8 cellular contexts compared by ENCODE assay signal in the genomic region with DNA sequence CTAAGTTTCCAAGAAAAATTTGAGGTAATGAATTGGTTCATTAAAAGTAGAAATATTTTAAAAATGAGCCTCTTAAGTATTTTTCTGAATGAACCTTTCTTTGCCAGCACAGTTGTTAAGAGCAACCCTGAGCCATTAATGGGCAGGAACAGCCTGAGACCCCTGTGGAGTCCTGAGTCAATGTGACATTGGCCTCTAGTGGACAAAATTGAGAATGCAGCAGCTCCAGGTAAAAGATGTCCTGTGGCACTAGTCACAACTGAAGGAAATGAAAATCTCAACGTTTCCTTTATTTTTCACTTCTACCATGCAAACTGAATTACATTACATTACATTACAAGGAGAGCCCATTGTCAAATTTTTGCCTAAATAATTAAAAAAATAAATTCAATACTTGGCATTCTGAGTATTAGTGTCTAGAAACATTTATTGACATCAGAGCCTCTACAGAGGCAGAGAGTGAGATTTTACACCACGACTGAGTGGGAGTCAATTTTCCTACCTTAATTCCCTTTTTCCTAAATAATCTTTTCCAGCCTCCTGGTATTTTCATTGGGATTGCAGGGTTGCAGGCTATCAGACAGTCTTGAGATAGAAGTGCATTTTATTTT.
DNase-seq lines count a peak whose midpoint lies in the region; ATAC-seq and TF ChIP-seq lines count a peak whose summit lies in the region.

No MANE protein-coding gene starts in this region.

- no peak overlapping the region for H3K4me3 ChIP-seq in AG04450 (ENCODE audit: low read depth, low read length)

- no peaks in the 10 kb centered on the region for H3K4me1 Mint-ChIP-seq in T-cell

- H3K27ac Mint-ChIP-seq in T-cell: no peak overlapping the region

- in situ Hi-C loops in T47D (cut with HindIII; ENCODE audit: low pct_unique_long_range_greater_than_20kb, low sequenced_read_pairs): no loop called here

- H3K36me3 Mint-ChIP-seq in T-cell: no peaks in the 10 kb centered on the region

- DNase-seq in AG04450 (ENCODE audit: low read depth, low spot score): peak; percentile 43
- peak; percentile 67 for DNase-seq in NCI-H1105 treated with DMSO at 0.1 percent for 48 hours (lab: John Stamatoyannopoulos, UW)
- DNase-seq in T-cell: peak in 26 of 34 experiments; percentile 7 to 53 (median 35)
- peak; percentile 65 to 76 for DNase-seq in T47D (ENCODE audit: low read depth in 1 of 2, low spot score in 1 of 2)
- DNase-seq in iris pigment epithelial cell (ENCODE audit: low read depth): peak; percentile 62
- DNase-seq in stimulated activated CD4-positive, alpha-beta T cell treated with anti-CD3 and anti-CD28 coated beads, Interleukin-4, amount 100 ng/mL, for 48 hours (ENCODE audit: low read depth in 2 of 2): peak; percentile 19 to 44

- H3K9me3 Mint-ChIP-seq in T-cell: no peaks in the 10 kb centered on the region

- no peak overlapping the region for H3K4me3 Mint-ChIP-seq in T-cell

- H3K27me3 Mint-ChIP-seq in T-cell: peaks cover 7 to 10% of the 10 kb centered on the region in 2 donors

- POLR2A ChIA-PET in AG04450 (lab: Yijun Ruan, JAX) (no interaction called here), T-cell (lab: Charles Lee) (no interaction called here)

- peaks cover 2% of the 10 kb centered on the region for H3K27me3 ChIP-seq in AG04450 (ENCODE audit: control insufficient read depth, insufficient read depth, low read length)

- H3K9me3 ChIP-seq in AG04450 (ENCODE audit: control insufficient read depth, insufficient read depth, low read length): peaks cover 3% of the 10 kb centered on the region; the same call in 1 of the 2 replicates

- no peak overlapping the region for H3K27ac ChIP-seq in AG04450 (ENCODE audit: low read depth, low read length)

- peak; percentile 98 for TF ChIP-seq CTCF in AG04450 (IDR thresholded peaks at IDR 0.05; ENCODE audit: low read depth, low read length)

- ATAC-seq in GM18499 (IDR thresholded peaks at IDR 0.05; ENCODE audit: insufficient read depth, unreplicated experiment): peak; percentile 58
- ATAC-seq in HG02798 (IDR thresholded peaks at IDR 0.05; ENCODE audit: poor library complexity, unreplicated experiment): peak; percentile 84
- peak; percentile 58 to 77 (median 72) for ATAC-seq in T-cell (replicated peaks in 1 of 4)

- CTCF ChIA-PET in AG04450 (lab: Charles Lee): interaction anchor here (1.1 to 12.1 kb wide), 11 partner anchors 11 to 362 kb away, joined by 3 to 347 read pairs (median 9); no protein-coding TSS in a partner anchor
- CTCF ChIA-PET in T-cell (lab: Charles Lee): interaction anchor here (0.5 to 7.5 kb wide), 10 partner anchors 14 to 588 kb away, joined by 3 to 66 read pairs (median 4); no protein-coding TSS in a partner anchor
